Comparison of ENCODE assay signal across 8 cellular contexts in the genomic region with DNA sequence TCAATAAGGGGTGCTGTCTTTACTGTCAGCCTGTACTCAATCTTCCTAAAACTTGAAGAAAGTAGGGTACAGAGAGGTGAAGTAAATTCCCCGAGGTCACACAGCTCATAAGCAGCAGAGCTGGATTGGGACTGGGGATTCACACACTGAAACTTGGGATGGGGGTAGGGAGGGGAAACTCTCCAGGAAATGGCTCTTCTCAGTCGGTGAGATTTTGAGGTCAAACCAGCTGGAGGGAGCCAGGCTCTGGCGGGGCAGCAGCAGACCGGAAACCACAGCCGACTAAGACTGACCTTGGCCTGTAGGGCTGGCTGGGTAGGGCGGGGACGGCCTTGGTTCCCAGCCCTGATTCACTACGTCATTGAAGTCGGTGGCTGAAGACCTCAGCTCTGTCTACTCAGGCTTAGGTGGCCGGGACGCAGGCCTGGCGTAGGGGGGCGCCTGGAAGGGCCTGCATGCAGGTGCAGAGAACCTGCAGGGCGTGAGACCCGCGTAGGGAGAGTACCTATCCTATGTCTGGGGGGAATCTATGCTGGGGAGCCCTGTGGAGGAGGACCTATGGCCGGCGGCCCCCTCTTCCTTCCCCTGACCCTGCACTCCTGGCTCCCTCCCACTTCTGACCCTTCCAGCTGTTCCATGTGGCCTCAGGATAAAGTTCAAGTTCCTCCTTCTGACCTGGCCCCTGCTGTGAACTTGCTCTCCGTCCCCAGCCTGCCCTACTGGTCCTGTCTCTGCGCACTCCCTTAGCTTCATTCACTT. TPM values are rescaled to one million over a fixed set of nuclear protein-coding genes. Genes with fewer than 3 reads are reported as not detected.
A peak's percentile ranks its signal among the peaks of the same experiment; 100 is the strongest.
DNase-seq lines count a peak whose midpoint lies in the region; ATAC-seq and TF ChIP-seq lines count a peak whose summit lies in the region.

No MANE protein-coding gene starts in this region.

- H3K4me1 ChIP-seq in SJCRH30 (peaks cover 19% of the 10 kb centered on the region), esophagus (ENCODE audit: control insufficient read depth in 2 of 2, insufficient read depth in 2 of 2, low read length in 1 of 2) (peaks cover 3 to 6% of the 10 kb centered on the region in 2 donors), mucosa of stomach (ENCODE audit: control insufficient read depth, insufficient read depth, low read length) (no peaks in the 10 kb centered on the region)

- H3K27me3 ChIP-seq in SJCRH30 (no peaks in the 10 kb centered on the region), esophagus (ENCODE audit: control insufficient read depth in 1 of 2, insufficient read depth in 2 of 2, low read length in 2 of 2) (no peaks in the 10 kb centered on the region), mucosa of stomach (ENCODE audit: control insufficient read depth, insufficient read depth, low read length) (no peaks in the 10 kb centered on the region)

- ATAC-seq in GM18520 (IDR thresholded peaks at IDR 0.05; ENCODE audit: unreplicated experiment) (peak; percentile 82), HG02884 (IDR thresholded peaks at IDR 0.05; ENCODE audit: unreplicated experiment) (peak; percentile 45), SK-N-SH treated with all-trans-retinoic acid at 6 μM for 48 hours (no peak)

- H3K9ac ChIP-seq in mucosa of stomach (ENCODE audit: low read length) = peak overlapping the region; percentile 12

- WGBS in esophagus, 2 donors = 33 to 46% methylated on average over 20 of the region's 20 CpGs

- H3K36me3 ChIP-seq in SJCRH30 (no peaks in the 10 kb centered on the region), esophagus (ENCODE audit: control insufficient read depth in 2 of 2, insufficient read depth in 2 of 2, low read length in 1 of 2) (no peaks in the 10 kb centered on the region), mucosa of stomach (ENCODE audit: control insufficient read depth, insufficient read depth, low read length) (no peaks in the 10 kb centered on the region)

- H3K27ac ChIP-seq in SJCRH30 (0 out of 2 replicates have a peak overlapping the region, but pooled peaks have one; percentile 24), esophagus (ENCODE audit: low read depth in 2 of 2, low read length in 1 of 2) (peak overlapping the region; percentile 16 to 47)

- DNase-seq in SJCRH30 (peak; percentile 78 to 81), NCI-H82 treated with DMSO at 0.1 percent for 48 hours (lab: John Stamatoyannopoulos, UW; ENCODE audit: unreplicated experiment) (no peak), SW 1271 (lab: John Stamatoyannopoulos, UW) (no peak)

- H3K9me3 ChIP-seq in SJCRH30 (replicated peaks) = no peaks in the 10 kb centered on the region
- no peaks in the 10 kb centered on the region for H3K9me3 ChIP-seq in esophagus (ENCODE audit: control insufficient read depth in 2 of 2, insufficient read depth in 1 of 2, low read depth in 1 of 2, low read length in 1 of 2)
- no peaks in the 10 kb centered on the region for H3K9me3 ChIP-seq in mucosa of stomach (ENCODE audit: control insufficient read depth, low read length)

- no peak overlapping the region for H3K4me3 ChIP-seq in SJCRH30
- H3K4me3 ChIP-seq in esophagus (ENCODE audit: low read depth in 1 of 2, low read length in 2 of 2) = no peak overlapping the region
- H3K4me3 ChIP-seq in mucosa of stomach (ENCODE audit: low read length) = no peak overlapping the region

TF ChIP-seq in SK-N-SH treated with all-trans-retinoic acid at 6 μM for 48 hours, 23 proteins besides CTCF, POLR2A, EP300 and RAD21:
- no peak for TF ChIP-seq ZFP3 (CRISPR knock-in tag; IDR thresholded peaks at IDR 0.05)
- no peak for TF ChIP-seq GLIS3 (CRISPR knock-in tag; IDR thresholded peaks at IDR 0.05)

RNA-seq across cellular contexts. Expression of a gene that starts 11.8 kb away (rescaled TPM):
- 0.04 TPM in 1 of 2 replicates, not detected in the other for total RNA-seq in SJCRH30 (2014; rRNA removed; shearing (Covaris generic))
- not detected for polyA plus RNA-seq in esophagus

RNA-seq across cellular contexts. Expression of a gene that starts 28.6 kb away (rescaled TPM):
- total RNA-seq in SJCRH30 (2014; rRNA removed; shearing (Covaris generic)) = 0.14 TPM in 1 of 2 replicates, not detected in the other
- under 1 TPM; 0.77 to 0.88 TPM for polyA plus RNA-seq in esophagus

RNA-seq across cellular contexts. Expression of a gene that starts 44.9 kb away (rescaled TPM):
- total RNA-seq in SJCRH30 (2014; rRNA removed; shearing (Covaris generic)) = 86.9 and 87.2 TPM in 2 replicates
- 100 to 1,000 TPM; 132 to 138 TPM for polyA plus RNA-seq in esophagus

Comparison
In these comparisons a context has a peak if more than half of its experiments do, and no peak if none do; other contexts are left out.
1. DNase-seq: peak in SJCRH30 (2 of 2); none in NCI-H82 treated with DMSO at 0.1 percent for 48 hours (single experiment) and SW 1271 (0 of 2).